Comparison of ENCODE assay signal across 1 cellular context in genomic region chr2:10448646-10449480, GRCh38.
A peak's percentile ranks its signal among the peaks of the same experiment; 100 is the strongest.
TF ChIP-seq lines count a peak whose summit lies in the region.

No MANE protein-coding gene starts in this region.

TF ChIP-seq in HepG2, 621 proteins besides CTCF, POLR2A, EP300 and RAD21 (continued from another document and continues in another):
- TF ChIP-seq ZNF780A (CRISPR knock-in tag; IDR thresholded peaks at IDR 0.05): peak; percentile 96
- peak; percentile 99 for TF ChIP-seq ZNF318 (CRISPR knock-in tag; IDR thresholded peaks at IDR 0.05)
- TF ChIP-seq DNMT1 (CRISPR knock-in tag; IDR thresholded peaks at IDR 0.05): peak; percentile 95
- peak; percentile 20; the same call in 1 of the 2 replicates for TF ChIP-seq ZNF646 (CRISPR knock-in tag; IDR thresholded peaks at IDR 0.05)
- TF ChIP-seq TEF (CRISPR knock-in tag; IDR thresholded peaks at IDR 0.05): peak; percentile 96
- TF ChIP-seq ZNF414 (CRISPR knock-in tag; IDR thresholded peaks at IDR 0.05): peak; percentile 97
- TF ChIP-seq CEBPZ (IDR thresholded peaks at IDR 0.05; ENCODE audit: low read length): no peak
- no peak for TF ChIP-seq ZBTB1 (CRISPR knock-in tag; IDR thresholded peaks at IDR 0.05; ENCODE audit: borderline replicate concordance)
- TF ChIP-seq ZNF782 (CRISPR knock-in tag; IDR thresholded peaks at IDR 0.05; ENCODE audit: borderline replicate concordance): peak; percentile 99
- peak; percentile 99 for TF ChIP-seq ZSCAN9 (CRISPR knock-in tag; IDR thresholded peaks at IDR 0.05; ENCODE audit: borderline replicate concordance)
- peak; percentile 99 for TF ChIP-seq ARHGAP35 (CRISPR knock-in tag; IDR thresholded peaks at IDR 0.05; ENCODE audit: borderline replicate concordance)
- peak; percentile 57 for TF ChIP-seq NFYB (CRISPR knock-in tag; IDR thresholded peaks at IDR 0.05)
- TF ChIP-seq SALL1 (CRISPR knock-in tag; IDR thresholded peaks at IDR 0.05): peak; percentile 99
- TF ChIP-seq NR2F1 (CRISPR knock-in tag; IDR thresholded peaks at IDR 0.05): no peak
- peak; percentile 99 for TF ChIP-seq KLF15 (CRISPR knock-in tag; IDR thresholded peaks at IDR 0.05; ENCODE audit: borderline replicate concordance)
- peak; percentile 99 for TF ChIP-seq POGK (CRISPR knock-in tag; conservative IDR thresholded peaks at IDR 0.05)
- TF ChIP-seq JARID2 (CRISPR knock-in tag; IDR thresholded peaks at IDR 0.05; ENCODE audit: insufficient replicate concordance): peak; percentile 97
- TF ChIP-seq HOXA3 (CRISPR knock-in tag; IDR thresholded peaks at IDR 0.05): peak; percentile 95
- TF ChIP-seq RORA (CRISPR knock-in tag; IDR thresholded peaks at IDR 0.05): no peak
- peak; percentile 96 for TF ChIP-seq ZBTB2 (CRISPR knock-in tag; IDR thresholded peaks at IDR 0.05; ENCODE audit: low read depth)
- peak; percentile 85; the same call in 1 of the 2 replicates for TF ChIP-seq YEATS2 (CRISPR knock-in tag; IDR thresholded peaks at IDR 0.05; ENCODE audit: borderline replicate concordance)
- peak; percentile 99 for TF ChIP-seq ZNF878 (CRISPR knock-in tag; IDR thresholded peaks at IDR 0.05)
- TF ChIP-seq ZSCAN12 (CRISPR knock-in tag; IDR thresholded peaks at IDR 0.05): peak; percentile 99
- peak; percentile 99 for TF ChIP-seq NR0B2 (CRISPR knock-in tag; IDR thresholded peaks at IDR 0.05)
- peak; percentile 97 for TF ChIP-seq HDAC1 (CRISPR knock-in tag; IDR thresholded peaks at IDR 0.05)
- TF ChIP-seq ZNF468 (CRISPR knock-in tag; IDR thresholded peaks at IDR 0.05): peak; percentile 99
- TF ChIP-seq PPARG (CRISPR knock-in tag; conservative IDR thresholded peaks at IDR 0.05): peak; percentile 81
- TF ChIP-seq TIGD3 (CRISPR knock-in tag; IDR thresholded peaks at IDR 0.05; ENCODE audit: borderline replicate concordance): peak; percentile 98
